Comparison of ENCODE assay signal across 8 cellular contexts in the genomic region with DNA sequence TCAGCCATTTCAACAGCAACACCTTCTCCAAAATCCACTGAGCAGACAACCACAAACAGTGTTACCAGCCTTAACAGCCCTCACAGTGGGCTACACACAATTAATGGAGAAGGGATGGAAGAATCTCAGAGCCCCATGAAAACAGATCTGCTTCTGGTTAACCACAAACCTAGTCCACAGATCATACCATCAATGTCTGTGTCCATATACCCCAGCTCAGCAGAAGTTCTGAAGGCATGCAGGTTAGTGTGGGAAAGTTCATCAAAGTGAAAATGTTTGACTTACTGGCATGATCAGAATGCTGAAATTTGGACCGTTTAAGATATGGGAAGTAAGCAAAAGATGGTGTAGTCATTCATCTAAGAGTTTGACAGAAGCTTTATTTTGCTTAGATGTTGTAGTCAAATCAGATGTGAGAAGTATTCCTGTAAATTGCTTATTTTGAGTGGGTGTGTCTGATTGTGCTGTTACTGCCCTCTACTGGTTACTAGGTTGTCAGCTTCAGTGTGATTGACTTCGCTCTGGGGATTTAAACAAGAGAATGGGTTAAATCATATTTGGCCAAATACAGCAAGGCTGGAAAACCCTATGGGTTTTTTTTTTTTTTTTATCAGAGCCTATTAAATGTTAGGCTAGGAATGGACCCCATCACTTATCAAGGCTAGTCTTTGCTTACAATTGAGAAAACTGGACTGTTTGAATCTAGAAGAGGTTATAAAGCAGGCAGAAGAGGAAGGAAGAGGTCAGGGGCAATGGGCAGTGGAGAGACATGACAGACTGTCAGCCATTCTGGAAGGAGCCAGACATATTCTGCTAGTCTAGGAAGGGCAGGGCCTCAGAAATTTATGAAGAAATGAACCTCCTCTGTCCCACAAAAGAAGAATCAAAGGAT.
DNase-seq lines count a peak whose midpoint lies in the region; ATAC-seq, FAIRE-seq and TF ChIP-seq lines count a peak whose summit lies in the region.

No MANE protein-coding gene starts in this region.

- ATAC-seq in GM19395 (IDR thresholded peaks at IDR 0.05; ENCODE audit: unreplicated experiment) = no peak
- no peak for ATAC-seq in GM21390 (IDR thresholded peaks at IDR 0.05; ENCODE audit: unreplicated experiment)

- H3K27me3 ChIP-seq in AG04450 (ENCODE audit: control insufficient read depth, insufficient read depth, low read length) (no peaks in the 10 kb centered on the region), fibroblast of lung (ENCODE audit: control insufficient read depth, insufficient read depth, low read length) (no peaks in the 10 kb centered on the region), osteoblast (ENCODE audit: insufficient read depth, low read length) (no peaks in the 10 kb centered on the region)

- H3K4me1 ChIP-seq in fibroblast of lung (ENCODE audit: control insufficient read depth, extremely low read depth, insufficient read depth, low read length) = no peaks in the 10 kb centered on the region
- H3K4me1 ChIP-seq in osteoblast (ENCODE audit: insufficient read depth, low read length) = no peaks in the 10 kb centered on the region

- POLR2A ChIA-PET in AG04450 (lab: Yijun Ruan, JAX) = no interaction called here

- peak; percentile 64 for TF ChIP-seq CTCF in AG04450 (IDR thresholded peaks at IDR 0.05; ENCODE audit: low read depth, low read length)
- peak; percentile 49 to 63 for TF ChIP-seq CTCF in fibroblast of lung (conservative IDR thresholded peaks at IDR 0.05 in 1 of 2, IDR thresholded peaks at IDR 0.05 in 1 of 2; ENCODE audit: low read depth in 1 of 2, low read length in 2 of 2)
- TF ChIP-seq CTCF in osteoblast (IDR thresholded peaks at IDR 0.05; ENCODE audit: extremely low read depth, low read depth, low read length) = peak; percentile 85

- H3K27ac ChIP-seq in AG04450 (ENCODE audit: low read depth, low read length) (no peak overlapping the region), fibroblast of lung (ENCODE audit: insufficient read depth, low read length) (no peak overlapping the region), osteoblast (ENCODE audit: low read depth, low read length) (no peak overlapping the region)

- H3K9me3 ChIP-seq in AG04450 (ENCODE audit: control insufficient read depth, insufficient read depth, low read length) (no peaks in the 10 kb centered on the region), fibroblast of lung (ENCODE audit: control insufficient read depth, insufficient read depth, low read depth, low read length) (no peaks in the 10 kb centered on the region), osteoblast (ENCODE audit: low read depth, low read length) (no peaks in the 10 kb centered on the region)

- DNase-seq in AG04450 (ENCODE audit: low read depth, low spot score) = peak; percentile 1
- DNase-seq in GM04503 (ENCODE audit: low read depth) = peak; percentile 5
- DNase-seq in M059J (ENCODE audit: low read depth) = peak; percentile 52
- DNase-seq in fibroblast of lung (ENCODE audit: low read depth in 2 of 2) = peak; percentile 56 to 69
- DNase-seq in osteoblast (ENCODE audit: insufficient read length, low spot score, missing footprints) = peak; percentile 21

- CTCF ChIA-PET in AG04450 (lab: Charles Lee) = interaction anchor here (0.6 to 1.8 kb wide), 14 partner anchors 9 to 1099 kb away, joined by 3 to 7 read pairs (median 3); a partner anchor contains a TSS

- no peaks in the 10 kb centered on the region for H4K20me1 ChIP-seq in fibroblast of lung (ENCODE audit: control insufficient read depth, extremely low read depth, insufficient read depth, low read length)
- peaks cover 12% of the 10 kb centered on the region for H4K20me1 ChIP-seq in osteoblast (ENCODE audit: insufficient read depth, low read length)

- no peak overlapping the region for H3K4me3 ChIP-seq in AG04450 (ENCODE audit: low read depth, low read length)
- no peak overlapping the region for H3K4me3 ChIP-seq in fibroblast of lung (replicated peaks in 1 of 4; ENCODE audit: control extremely low read depth in 1 of 4, insufficient read depth in 1 of 4, low read depth in 3 of 4, low read length in 4 of 4)
- no peak overlapping the region for H3K4me3 ChIP-seq in osteoblast (ENCODE audit: insufficient read depth, low read length)

- H3K4me2 ChIP-seq in fibroblast of lung (ENCODE audit: extremely low read depth, insufficient read depth, low read length) (no peak overlapping the region), osteoblast (ENCODE audit: insufficient read depth, low read length) (no peak overlapping the region)

- H2AFZ ChIP-seq in fibroblast of lung (ENCODE audit: low read length) = no peak overlapping the region
- H2AFZ ChIP-seq in osteoblast (ENCODE audit: low read length) = no peak overlapping the region

- no peak overlapping the region for H3K9ac ChIP-seq in fibroblast of lung (ENCODE audit: insufficient read depth, low read length)

- peaks cover 3% of the 10 kb centered on the region for H3K36me3 ChIP-seq in fibroblast of lung (ENCODE audit: control insufficient read depth, insufficient read depth, low read length)
- H3K36me3 ChIP-seq in osteoblast (ENCODE audit: insufficient read depth, low read length) = peaks cover 14% of the 10 kb centered on the region

- H3K79me2 ChIP-seq in fibroblast of lung (ENCODE audit: control insufficient read depth, insufficient read depth, low read length) (peaks cover 4% of the 10 kb centered on the region), osteoblast (ENCODE audit: insufficient read depth, low read length) (peaks cover 23% of the 10 kb centered on the region)

- peak; percentile 81 for FAIRE-seq in TTC549 (lab: Jason Lieb, UNC)

Comparison
In these comparisons a context has a peak if more than half of its experiments do, and no peak if none do; other contexts are left out.
1. DNase-seq: peak in every context shown above with its lines; median percentile 62 in fibroblast of lung; 52 in M059J; 21 in osteoblast; 5 in GM04503; 1 in AG04450.